In genomic region chr1:244255426-244255965, GRCh38 we compare ENCODE assay signal across 16 cellular contexts.
DNase-seq lines count a peak whose midpoint lies in the region; TF ChIP-seq lines count a peak whose summit lies in the region.
"Had no signal": no experiment of that assay in that cellular context is flagged by ENCODE, and none has a peak within 500 bp of the region (broad histone marks: within the 10 kb centered on the region; RNA-seq: fewer than 3 reads in every experiment).

No MANE protein-coding gene starts in this region.

- H3K4me2 ChIP-seq in trophoblast cell (ENCODE audit: low read length) = no peak overlapping the region
- H3K4me2 ChIP-seq: A549 had no signal

- peak overlapping the region; percentile 21 for H2BK12ac ChIP-seq in trophoblast cell (ENCODE audit: low read length)

- H3K36me3 Mint-ChIP-seq in CD14-positive monocyte (peaks cover 2 to 17% of the 10 kb centered on the region in 2 donors), mesothelial cell of epicardium (peaks cover 2% of the 10 kb centered on the region)

- H3K27me3 ChIP-seq in trophoblast cell (ENCODE audit: insufficient read depth, low read length) = no peaks in the 10 kb centered on the region

- no peaks in the 10 kb centered on the region for H3K9me3 ChIP-seq in trophoblast cell (ENCODE audit: insufficient read depth, low read depth, low read length)
- H3K9me3 ChIP-seq: A549 had no signal

- H3K27ac Mint-ChIP-seq in CD14-positive monocyte (peak overlapping the region; percentile 87 to 97 (median 92)), mesothelial cell of epicardium (peak overlapping the region; percentile 89)
- H3K27ac Mint-ChIP-seq: CD4-positive, alpha-beta T cell had no signal

- H2AFZ ChIP-seq in trophoblast cell (ENCODE audit: insufficient read depth, low read length, poor library complexity) = no peak overlapping the region
- H2AFZ ChIP-seq: GM23248 had no signal

- DNase-seq in CD14-positive monocyte (ENCODE audit: low spot score) = no peak
- DNase-seq in mesothelial cell of epicardium (ENCODE audit: low spot score in 2 of 2, unreplicated experiment in 2 of 2) = no peak
- no peak for DNase-seq in trophoblast cell
- DNase-seq in effector CD8-positive, alpha-beta T cell (lab: John Stamatoyannopoulos, UW) = no peak
- DNase-seq in stimulated activated CD4-positive, alpha-beta T cell treated with anti-CD3 and anti-CD28 coated beads, Interleukin-2, amount 100 ng/mL, for 48 hours = no peak
- no peak for DNase-seq in stimulated activated CD4-positive, alpha-beta T cell treated with anti-CD3 and anti-CD28 coated beads, Interleukin-15, amount 100 ng/mL, for 24 hours
- DNase-seq in NCI-H2171 treated with DMSO at 0.1 percent for 48 hours (lab: John Stamatoyannopoulos, UW) = no peak
- DNase-seq: Calu3; CD4-positive, alpha-beta T cell; DMS 273 treated with DMSO at 0.1 percent for 48 hours; DMS79; GM23248; H7 had no signal

- H3K4me3 ChIP-seq in trophoblast cell (ENCODE audit: low read depth, low read length) = no peak overlapping the region
- H3K4me3 ChIP-seq: A549, GM12878, GM23248 had no signal

- TF ChIP-seq CTCF in CD14-positive monocyte (IDR thresholded peaks at IDR 0.05) = no peak
- no peak for TF ChIP-seq CTCF in VCaP (conservative IDR thresholded peaks at IDR 0.05)
- no peak for TF ChIP-seq CTCF in mesothelial cell of epicardium (IDR thresholded peaks at IDR 0.05; ENCODE audit: unreplicated experiment)

- H3K14ac ChIP-seq in trophoblast cell (ENCODE audit: low read length) = no peak overlapping the region

- H2BK5ac ChIP-seq in trophoblast cell (ENCODE audit: low read depth, low read length, poor library complexity) = no peak overlapping the region

- peaks cover 0 to 7% (median 5%) of the 10 kb centered on the region in 7 donors for H3K9me3 Mint-ChIP-seq in CD14-positive monocyte
- H3K9me3 Mint-ChIP-seq in mesothelial cell of epicardium = peaks cover 3% of the 10 kb centered on the region
- H3K9me3 Mint-ChIP-seq: CD4-positive, alpha-beta T cell had no signal

- intact Hi-C loops in CD14-positive monocyte (cut with micrococcal nuclease) = no loop called here

- no peak overlapping the region for H4K8ac ChIP-seq in trophoblast cell (ENCODE audit: low read depth, low read length)

- H2AK5ac ChIP-seq in trophoblast cell (ENCODE audit: low read length) = no peak overlapping the region

- no peak overlapping the region for H2BK120ac ChIP-seq in trophoblast cell (ENCODE audit: insufficient read depth, low read length, poor library complexity)

- no peak overlapping the region for H3K4me3 Mint-ChIP-seq in CD14-positive monocyte
- no peak overlapping the region for H3K4me3 Mint-ChIP-seq in mesothelial cell of epicardium
- H3K4me3 Mint-ChIP-seq: CD4-positive, alpha-beta T cell had no signal

- WGBS in trophoblast cell (ENCODE audit: extremely low coverage, insufficient coverage, insufficient read length) = no CpG with 5 or more reads among the region's 5 CpGs

- H3K79me2 ChIP-seq in trophoblast cell (ENCODE audit: control insufficient read depth, insufficient read depth, low read length, poor library complexity) = no peaks in the 10 kb centered on the region

- H3K9ac ChIP-seq in trophoblast cell (ENCODE audit: low read length) = no peak overlapping the region
- H3K9ac ChIP-seq: GM23248 had no signal

- H4K12ac ChIP-seq in trophoblast cell (ENCODE audit: low read depth, low read length) = no peak overlapping the region

- no peak overlapping the region for H3K23ac ChIP-seq in trophoblast cell (ENCODE audit: low read length)

- H3K4ac ChIP-seq in trophoblast cell (ENCODE audit: low read depth, low read length) = no peak overlapping the region

- H3K27ac ChIP-seq in VCaP = peak overlapping the region; percentile 94
- H3K27ac ChIP-seq in trophoblast cell (ENCODE audit: low read depth, low read length) = no peak overlapping the region
- H3K27ac ChIP-seq: A549, GM23248 had no signal

- no peaks in the 10 kb centered on the region for H3K4me1 ChIP-seq in trophoblast cell (ENCODE audit: control insufficient read depth in 1 of 2, insufficient read depth in 2 of 2, low read length in 2 of 2)
- H3K4me1 ChIP-seq: A549 had no signal

- H3K4me1 Mint-ChIP-seq in CD14-positive monocyte (peaks cover 60% of the 10 kb centered on the region), mesothelial cell of epicardium (peaks cover 11% of the 10 kb centered on the region)

- H4K91ac ChIP-seq in trophoblast cell (ENCODE audit: low read depth, low read length) = no peak overlapping the region

- peaks cover 0 to 2% (median 0%) of the 10 kb centered on the region in 3 donors for H3K27me3 Mint-ChIP-seq in CD14-positive monocyte (ENCODE audit: low read depth in 3 of 3)
- H3K27me3 Mint-ChIP-seq in mesothelial cell of epicardium (ENCODE audit: low read depth) = no peaks in the 10 kb centered on the region
- H3K27me3 Mint-ChIP-seq: CD4-positive, alpha-beta T cell had no signal

- peaks cover 0 to 2% of the 10 kb centered on the region in 2 experiments for H3K36me3 ChIP-seq in trophoblast cell (ENCODE audit: control insufficient read depth in 1 of 2, insufficient read depth in 2 of 2, low read length in 2 of 2)

- no peak overlapping the region for H3K18ac ChIP-seq in trophoblast cell (ENCODE audit: low read length)

- no peaks in the 10 kb centered on the region for H3K79me1 ChIP-seq in trophoblast cell (ENCODE audit: low read length)
